Comparison of ENCODE assay signal across 8 cellular contexts in genomic region chr3:169812844-169813677, GRCh38. TPM values are rescaled to one million over a fixed set of nuclear protein-coding genes. Genes with fewer than 3 reads are reported as not detected.
DNase-seq lines count a peak whose midpoint lies in the region; ATAC-seq, FAIRE-seq and TF ChIP-seq lines count a peak whose summit lies in the region.

Gene LRRC34, minus strand, starts transcription at chr3:169812904. Its CDS starts 356 bp downstream, at chr3:169812548.
Gene LRRIQ4, plus strand, starts transcription at chr3:169812870. Its CDS starts 9,052 bp downstream, at chr3:169821922.

- H2BK15ac ChIP-seq in IMR-90 (ENCODE audit: low read depth, low read length), result peak within 1 kb of the TSS; percentile 60; the same call in 1 of the 3 replicates

- H3K27me3 Mint-ChIP-seq in activated naive CD4-positive, alpha-beta T cell treated with anti-CD3 and anti-CD28 coated beads for 36 hours (ENCODE audit: low read depth), result no peaks in the 10 kb centered on the region

- no TSS peak for BruUV-seq in IMR-90 (replicated peaks; lab: Mats Ljungman, UMichigan)

- H4K8ac ChIP-seq in IMR-90 (ENCODE audit: low read depth in 2 of 2, low read length in 2 of 2), result peak within 1 kb of the TSS; percentile 62 to 70; a peak in 3 of 4 replicates

- peak within 1 kb of the TSS; percentile 95 for H2AK9ac ChIP-seq in IMR-90 (replicated peaks; ENCODE audit: low read depth, low read length, poor library complexity)

- peak; percentile 60 for ATAC-seq in GM21390 (IDR thresholded peaks at IDR 0.05; ENCODE audit: unreplicated experiment)
- peak; percentile 61 for ATAC-seq in IMR-90 (ENCODE audit: low read depth)
- ATAC-seq in Right ventricle myocardium inferior, result peak; percentile 84
- peak; percentile 22 to 78 (median 64) for ATAC-seq in pancreas

- peak within 1 kb of the TSS; percentile 55 for H3K14ac ChIP-seq in IMR-90 (replicated peaks; ENCODE audit: low read depth, low read length)

- peak within 1 kb of the TSS; percentile 89 for H3K4me2 ChIP-seq in IMR-90 (ENCODE audit: low read depth, low read length)

- H3K36me3 ChIP-seq in IMR-90 (ENCODE audit: control insufficient read depth, insufficient read depth, low read length), result no peaks in the 10 kb centered on the region
- no peaks in the 10 kb centered on the region for H3K36me3 ChIP-seq in pancreas
- no peaks in the 10 kb centered on the region for H3K36me3 ChIP-seq in tibial nerve

- H3K27ac ChIP-seq in IMR-90 (ENCODE audit: insufficient read depth, low read length), result peak within 1 kb of the TSS; percentile 52
- H3K27ac ChIP-seq in pancreas, result peak within 1 kb of the TSS in 2 of 4 donors; percentile 12 to 33
- H3K27ac ChIP-seq in tibial nerve, result peak within 1 kb of the TSS in 3 of 4 donors; percentile 77 to 88 (median 80)

- peaks cover 9% of the 10 kb centered on the region for H3K9me3 Mint-ChIP-seq in activated naive CD4-positive, alpha-beta T cell treated with anti-CD3 and anti-CD28 coated beads for 36 hours

- H3K4me3 ChIP-seq in IMR-90 (ENCODE audit: insufficient read depth, low read depth, low read length) (peak within 1 kb of the TSS; percentile 29), pancreas (peak within 1 kb of the TSS; percentile 27 to 70 (median 36)), tibial nerve (peak within 1 kb of the TSS; percentile 44 to 88 (median 65))

- TF ChIP-seq EP300 in tibial nerve (IDR thresholded peaks at IDR 0.05), result no peak

- peak within 1 kb of the TSS; percentile 33 for H2BK120ac ChIP-seq in IMR-90 (ENCODE audit: low read depth, low read length)

- intact Hi-C loops in IMR-90 (cut with micrococcal nuclease) (loop anchor here (5.0 kb wide), 1 partner anchor 36 kb away; no protein-coding TSS in a partner anchor), Right ventricle myocardium inferior (cut with DNase I) (no loop called here), pancreas (cut with DNase I) (no loop called here)
- intact Hi-C loops in activated naive CD4-positive, alpha-beta T cell treated with anti-CD3 and anti-CD28 coated beads for 36 hours (cut with micrococcal nuclease), result loop anchor here (1.0 to 5.0 kb wide), 12 partner anchors 40 to 1094 kb away; partner anchors contain the start of genes EIF5A2, MECOM, MYNN and PHC3

- no peaks in the 10 kb centered on the region for H4K20me1 ChIP-seq in IMR-90 (ENCODE audit: insufficient read depth, low read length)

- peak within 1 kb of the TSS; percentile 21; the same call in 1 of the 2 replicates for H2BK20ac ChIP-seq in IMR-90 (ENCODE audit: low read depth, low read length)

- H3K4me3 Mint-ChIP-seq in activated naive CD4-positive, alpha-beta T cell treated with anti-CD3 and anti-CD28 coated beads for 36 hours, result peak within 1 kb of the TSS; percentile 82

- H3K9me1 ChIP-seq in IMR-90 (ENCODE audit: insufficient read depth, low read length), result peaks cover 9% of the 10 kb centered on the region

- TF ChIP-seq RAD21 in IMR-90 (IDR thresholded peaks at IDR 0.05; ENCODE audit: low read length), result no peak

- peak within 1 kb of the TSS; percentile 80 for H3K23ac ChIP-seq in IMR-90 (ENCODE audit: low read depth, low read length)

- H4K91ac ChIP-seq in IMR-90 (ENCODE audit: insufficient read depth, low read depth, low read length), result peak within 1 kb of the TSS; percentile 84

- H2BK5ac ChIP-seq in IMR-90 (ENCODE audit: low read depth, low read length, poor library complexity, severe bottlenecking), result peak within 1 kb of the TSS; percentile 30

- peak within 1 kb of the TSS; percentile 79 for H3K27ac Mint-ChIP-seq in activated naive CD4-positive, alpha-beta T cell treated with anti-CD3 and anti-CD28 coated beads for 36 hours

- CTCF ChIA-PET in IMR-90 (lab: Yijun Ruan, JAX), result no interaction called here
- CTCF ChIA-PET in activated naive CD4-positive, alpha-beta T cell treated with anti-CD3 and anti-CD28 coated beads for 36 hours (lab: Charles Lee), result interaction anchor here (0.6 kb wide), 1 partner anchor 57 kb away, joined by 3 read pairs; the partner anchor contains the start of gene LRRC31

- peak within 1 kb of the TSS; percentile 53 for H3K9ac ChIP-seq in IMR-90 (ENCODE audit: low read depth, low read length)

- peak within 1 kb of the TSS; percentile 38 for H4K5ac ChIP-seq in IMR-90 (ENCODE audit: low read depth, low read length)

- H2AFZ ChIP-seq in IMR-90 (replicated peaks; ENCODE audit: low read length, poor library complexity), result peak within 1 kb of the TSS; percentile 99

- POLR2A ChIA-PET in IMR-90 (lab: Charles Lee; ENCODE audit: unreplicated experiment), result no interaction called here

- H3K79me1 ChIP-seq in IMR-90 (ENCODE audit: low read depth in 1 of 2, low read length in 2 of 2), result peaks cover 0 to 3% of the 10 kb centered on the region in 2 experiments; a peak in 1 of 4 replicates

- H3K56ac ChIP-seq in IMR-90 (ENCODE audit: extremely low read depth, insufficient read depth, low read length), result peak within 1 kb of the TSS; percentile 38; the same call in 1 of the 2 replicates

- TF ChIP-seq POLR2A in IMR-90 (IDR thresholded peaks at IDR 0.05; ENCODE audit: low read depth, low read length), result no peak
- no peak for TF ChIP-seq POLR2A in tibial nerve (IDR thresholded peaks at IDR 0.05)

- WGBS in IMR-90 (ENCODE audit: extremely low coverage in 2 of 2, insufficient read length in 1 of 2), 2 experiments, result 25% methylated on average over 7 of the region's 20 CpGs; no CpG with 5 or more reads in 1 of the 2 experiments
- 52 to 60% methylated on average over 20 of the region's 20 CpGs for WGBS in pancreas, 2 donors
- 32 to 34% methylated on average over 20 of the region's 20 CpGs for WGBS in tibial nerve, 2 donors

- H3K4ac ChIP-seq in IMR-90 (ENCODE audit: low read depth, low read length), result peak within 1 kb of the TSS; percentile 63

- no peak for FAIRE-seq in pancreas (lab: Jason Lieb, UNC)

- peaks cover 5% of the 10 kb centered on the region for H3K4me1 ChIP-seq in IMR-90 (ENCODE audit: control insufficient read depth, insufficient read depth, low read length)
- H3K4me1 ChIP-seq in pancreas, result peaks cover 0 to 4% (median 0%) of the 10 kb centered on the region in 3 donors
- peaks cover 0 to 26% (median 2%) of the 10 kb centered on the region in 4 donors for H3K4me1 ChIP-seq in tibial nerve

- dilution Hi-C loops in IMR-90 (cut with HindIII; ENCODE audit: low sequenced_read_pairs, unreplicated experiment), result no loop called here

- DNase-seq in COLO668 (lab: John Stamatoyannopoulos, UW; ENCODE audit: unreplicated experiment) (peak; percentile 85), IMR-90 (peak; percentile 43), RPMI8226 (peak; percentile 77), Right ventricle myocardium inferior (ENCODE audit: missing footprints) (peak; percentile 93), pancreas (peak; percentile 20 to 65 (median 48)), tibial nerve (ENCODE audit: low spot score in 2 of 2) (peak; percentile 46 to 70)
- DNase-seq in activated naive CD4-positive, alpha-beta T cell treated with anti-CD3 and anti-CD28 coated beads for 36 hours, result peak; percentile 91

- in situ Hi-C loops in IMR-90 (cut with MboI; ENCODE audit: low sequenced_read_pairs), result no loop called here

- peaks cover 5% of the 10 kb centered on the region for H3K36me3 Mint-ChIP-seq in activated naive CD4-positive, alpha-beta T cell treated with anti-CD3 and anti-CD28 coated beads for 36 hours (ENCODE audit: low read depth)

- no peaks in the 10 kb centered on the region for H3K9me3 ChIP-seq in IMR-90 (ENCODE audit: control insufficient read depth, insufficient read depth, low read length)
- H3K9me3 ChIP-seq in pancreas, result no peaks in the 10 kb centered on the region
- H3K9me3 ChIP-seq in tibial nerve, result peaks cover 0 to 11% (median 3%) of the 10 kb centered on the region in 4 donors

- H2AK5ac ChIP-seq in IMR-90 (ENCODE audit: low read depth, low read length), result peak within 1 kb of the TSS; percentile 43; the same call in 1 of the 2 replicates

- TF ChIP-seq CTCF in IMR-90 (conservative IDR thresholded peaks at IDR 0.05; ENCODE audit: low read depth, low read length), result no peak
- TF ChIP-seq CTCF in pancreas (IDR thresholded peaks at IDR 0.05), result no peak
- no peak for TF ChIP-seq CTCF in tibial nerve (IDR thresholded peaks at IDR 0.05)

- H3K4me1 Mint-ChIP-seq in activated naive CD4-positive, alpha-beta T cell treated with anti-CD3 and anti-CD28 coated beads for 36 hours (ENCODE audit: low read depth), result peaks cover 19% of the 10 kb centered on the region

- H3K18ac ChIP-seq in IMR-90 (ENCODE audit: low read depth, low read length), result peak within 1 kb of the TSS; percentile 39; the same call in 1 of the 2 replicates

- H3K27me3 ChIP-seq in IMR-90 (ENCODE audit: control insufficient read depth, insufficient read depth, low read length), result no peaks in the 10 kb centered on the region
- peaks cover 0 to 4% (median 0%) of the 10 kb centered on the region in 4 donors for H3K27me3 ChIP-seq in pancreas
- H3K27me3 ChIP-seq in tibial nerve, result no peaks in the 10 kb centered on the region

TF ChIP-seq in IMR-90, 13 proteins besides CTCF, POLR2A, EP300 and RAD21 (continues in another document):
- TF ChIP-seq MAFK (IDR thresholded peaks at IDR 0.05; ENCODE audit: low read depth, low read length) (no peak), RFX5 (IDR thresholded peaks at IDR 0.05; ENCODE audit: low read depth, low read length) (no peak), BHLHE40 (IDR thresholded peaks at IDR 0.05; ENCODE audit: low read depth, low read length) (no peak), RCOR1 (IDR thresholded peaks at IDR 0.05; ENCODE audit: insufficient replicate concordance, low read length) (no peak), MXI1 (IDR thresholded peaks at IDR 0.05; ENCODE audit: borderline replicate concordance, low read depth, low read length) (no peak), FOS (IDR thresholded peaks at IDR 0.05; ENCODE audit: low read depth, low read length) (no peak)

RNA-seq across cellular contexts. Expression of gene LRRC34, which starts in this region (rescaled TPM):
- 0.90 and 1.1 TPM in 2 replicates for total RNA-seq in IMR-90 (2012; rRNA removed)
- 0.60 and 0.91 TPM in 2 replicates for polyA plus RNA-seq in IMR-90 (2012; rRNA removed)
- 0.10 and 0.15 TPM in 2 replicates for polyA plus RNA-seq in IMR-90 (2012; cell fraction: cytosol; rRNA removed)
- polyA plus RNA-seq in IMR-90 (2012; cell fraction: nucleus; rRNA removed; ENCODE audit: low replicate concordance), result 0.23 and 0.68 TPM in 2 replicates
- 1 to 10 TPM; 3.8 to 3.9 TPM for total RNA-seq in activated naive CD4-positive, alpha-beta T cell treated with anti-CD3 and anti-CD28 coated beads for 36 hours
- total RNA-seq in Right ventricle myocardium inferior, result 1.6 TPM
- total RNA-seq in pancreas, result under 1 TPM; 0.14 to 0.81 (median 0.57) TPM
- 1 to 10 TPM; 1.1 to 1.9 TPM for polyA plus RNA-seq in pancreas
- 10 to 100 TPM in 1 of 4 donors, 1 to 10 TPM in 3; 2.5 to 10.3 (median 4.6) TPM for total RNA-seq in tibial nerve

RNA-seq across cellular contexts. Expression of gene LRRIQ4, which starts in this region (rescaled TPM):
- total RNA-seq in IMR-90 (2012; rRNA removed), result not detected in 2 replicates
- not detected in 2 replicates for polyA plus RNA-seq in IMR-90 (2012; rRNA removed)
- polyA plus RNA-seq in IMR-90 (2012; cell fraction: cytosol; rRNA removed), result 0.02 TPM in 1 of 2 replicates, not detected in the other
- not detected in 2 replicates for polyA plus RNA-seq in IMR-90 (2012; cell fraction: nucleus; rRNA removed; ENCODE audit: low replicate concordance)
- under 1 TPM in 1 of 2 experiments, not detected in 1; 0.12 TPM for total RNA-seq in activated naive CD4-positive, alpha-beta T cell treated with anti-CD3 and anti-CD28 coated beads for 36 hours
- total RNA-seq in Right ventricle myocardium inferior, result not detected
- total RNA-seq in pancreas, result not detected
- polyA plus RNA-seq in pancreas, result not detected
- not detected for total RNA-seq in tibial nerve

Comparison
In these comparisons a context has a peak if more than half of its experiments do, and no peak if none do; other contexts are left out.
1. DNase-seq: peak in every context shown above with its lines; median percentile 93 in Right ventricle myocardium inferior; 91 in activated naive CD4-positive, alpha-beta T cell treated with anti-CD3 and anti-CD28 coated beads for 36 hours; 85 in COLO668; 77 in RPMI8226; 58 in tibial nerve; 48 in pancreas; 43 in IMR-90.
2. intact Hi-C loops: an anchor here in IMR-90 (5.0 kb wide) and activated naive CD4-positive, alpha-beta T cell treated with anti-CD3 and anti-CD28 coated beads for 36 hours (1.0 to 5.0 kb wide); none called in Right ventricle myocardium inferior and pancreas.